8 cellular contexts compared by ENCODE assay signal in genomic region chr7:65872776-65873581, GRCh38. TPM values are rescaled to one million over a fixed set of nuclear protein-coding genes. Genes with fewer than 3 reads are reported as not detected.
DNase-seq lines count a peak whose midpoint lies in the region; ATAC-seq and TF ChIP-seq lines count a peak whose summit lies in the region.

VKORC1L1 (plus strand) TSS chr7:65873074; CDS start chr7:65873372, 298 bp downstream.

- peaks cover 3% of the 10 kb centered on the region for H3K36me3 Mint-ChIP-seq in activated B cell treated with CpG ODN at 0.5 μM for 24 hours (ENCODE audit: low read depth)

- H3K4me1 Mint-ChIP-seq in activated B cell treated with CpG ODN at 0.5 μM for 24 hours: peaks cover 8% of the 10 kb centered on the region

- POLR2A ChIA-PET in activated B cell treated with CpG ODN at 0.5 μM for 24 hours (lab: Charles Lee): interaction anchor here (0.5 to 0.6 kb wide), 2 partner anchors 98 to 1155 kb away, joined by 3 read pairs; no protein-coding TSS in a partner anchor

- no peaks in the 10 kb centered on the region for H3K4me1 ChIP-seq in smooth muscle cell (ENCODE audit: low read depth)

- peak within 1 kb of the TSS; percentile 50 for H3K27ac Mint-ChIP-seq in activated B cell treated with CpG ODN at 0.5 μM for 24 hours

- peak within 1 kb of the TSS; percentile 62 for H3K9ac ChIP-seq in smooth muscle cell (ENCODE audit: low read depth)

- H2AFZ ChIP-seq in smooth muscle cell (ENCODE audit: low read depth): peak within 1 kb of the TSS; percentile 85

- TF ChIP-seq CTCF in activated B cell treated with CpG ODN at 0.5 μM for 24 hours (IDR thresholded peaks at IDR 0.05) (no peak), cardiac fibroblast (IDR thresholded peaks at IDR 0.05; ENCODE audit: low read depth, low read length) (no peak), smooth muscle cell (IDR thresholded peaks at IDR 0.05; ENCODE audit: borderline replicate concordance, insufficient read depth, poor library complexity, severe bottlenecking) (no peak)

- CTCF ChIA-PET in activated B cell treated with CpG ODN at 0.5 μM for 24 hours (lab: Charles Lee): no interaction called here

- H3K27me3 Mint-ChIP-seq in activated B cell treated with CpG ODN at 0.5 μM for 24 hours: no peaks in the 10 kb centered on the region

- H3K36me3 ChIP-seq in smooth muscle cell (ENCODE audit: low read depth): no peaks in the 10 kb centered on the region

- intact Hi-C loops in activated B cell treated with CpG ODN at 0.5 μM for 24 hours (cut with micrococcal nuclease): loop anchor here (1.0 to 10.0 kb wide), 10 partner anchors 44 to 1946 kb away; partner anchors contain the start of genes ASL, GUSB and TPST1

- peaks cover 5% of the 10 kb centered on the region for H3F3A ChIP-seq in smooth muscle cell (ENCODE audit: low read depth)

- H3K9me3 ChIP-seq in smooth muscle cell (replicated peaks; ENCODE audit: low read depth): no peaks in the 10 kb centered on the region

- ATAC-seq in GM18909 (IDR thresholded peaks at IDR 0.05; ENCODE audit: poor library complexity, unreplicated experiment) (peak; percentile 88), HG03159 (IDR thresholded peaks at IDR 0.05; ENCODE audit: unreplicated experiment) (peak; percentile 79), activated B cell treated with CpG ODN at 0.5 μM for 24 hours (ENCODE audit: low read depth) (peak; percentile 94)

- peak within 1 kb of the TSS; percentile 52 for H3K27ac ChIP-seq in smooth muscle cell (ENCODE audit: low read depth)

- peaks cover 35% of the 10 kb centered on the region for H3K79me2 ChIP-seq in smooth muscle cell (ENCODE audit: low read depth)

- no peaks in the 10 kb centered on the region for H3K27me3 ChIP-seq in smooth muscle cell (ENCODE audit: low read depth)

- peak within 1 kb of the TSS; percentile 93 for H3K4me2 ChIP-seq in smooth muscle cell

- DNase-seq in AG08395 (ENCODE audit: low spot score): peak; percentile 92
- DNase-seq in NCI-H2227 (lab: John Stamatoyannopoulos, UW; ENCODE audit: unreplicated experiment): peak; percentile 97
- peak; percentile 91 for DNase-seq in activated B cell treated with CpG ODN at 0.5 μM for 24 hours
- DNase-seq in cardiac fibroblast (ENCODE audit: low read depth in 2 of 2): peak; percentile 92 to 96
- DNase-seq in iPS-NIHi7 (ENCODE audit: extremely low spot score): peak; percentile 91
- DNase-seq in smooth muscle cell (lab: John Stamatoyannopoulos, UW; ENCODE audit: unreplicated experiment): peak; percentile 86

- H4K20me1 ChIP-seq in smooth muscle cell (ENCODE audit: low read depth): peaks cover 30% of the 10 kb centered on the region

- peak within 1 kb of the TSS; percentile 82 for H3K4me3 Mint-ChIP-seq in activated B cell treated with CpG ODN at 0.5 μM for 24 hours

- H3K4me3 ChIP-seq in cardiac fibroblast (replicated peaks in 1 of 2; ENCODE audit: low read depth in 2 of 2, low read length in 2 of 2) (peak within 1 kb of the TSS; percentile 72 to 83), smooth muscle cell (peak within 1 kb of the TSS; percentile 83)

- H3K9me3 Mint-ChIP-seq in activated B cell treated with CpG ODN at 0.5 μM for 24 hours: no peaks in the 10 kb centered on the region

- 0% methylated on average over 4 of the region's 94 CpGs for WGBS in smooth muscle cell (ENCODE audit: low lambda C conversion rate)

RNA-seq across cellular contexts. Expression of gene VKORC1L1, which starts in this region (rescaled TPM):
- total RNA-seq in activated B cell treated with CpG ODN at 0.5 μM for 24 hours (8.6 and 9.3 TPM in 2 replicates), smooth muscle cell (12.3 and 18.0 TPM in 2 replicates)
- polyA plus RNA-seq in smooth muscle cell: 11.2 and 12.5 TPM in 2 replicates

Comparison
In these comparisons a context has a peak if more than half of its experiments do, and no peak if none do; other contexts are left out.
1. Peak in every context shown above with its lines: DNase-seq, ATAC-seq, H3K4me3 ChIP-seq and H3K27ac ChIP-seq.